In genomic region chrX:12080265-12080664, GRCh38 we compare ENCODE assay signal across 8 cellular contexts.
A peak's percentile ranks its signal among the peaks of the same experiment; 100 is the strongest.
DNase-seq lines count a peak whose midpoint lies in the region; ATAC-seq and TF ChIP-seq lines count a peak whose summit lies in the region.

No MANE protein-coding gene starts in this region.

- TF ChIP-seq RAD21 in Ishikawa (IDR thresholded peaks at IDR 0.05; ENCODE audit: low read depth): peak; percentile 51

- TF ChIP-seq EP300 in Ishikawa (IDR thresholded peaks at IDR 0.05; ENCODE audit: borderline replicate concordance): no peak

- DNase-seq in GM04504 (ENCODE audit: low read depth) (peak; percentile 15), iris pigment epithelial cell (ENCODE audit: low read depth) (peak; percentile 40), NCI-H128 (lab: John Stamatoyannopoulos, UW; ENCODE audit: unreplicated experiment) (no peak)

- peak; percentile 53; the same call in 1 of the 3 replicates for ATAC-seq in SK-N-SH treated with all-trans-retinoic acid at 6 μM for 48 hours
- ATAC-seq in HG03521 (IDR thresholded peaks at IDR 0.05; ENCODE audit: unreplicated experiment): no peak
- ATAC-seq in HG02759 (IDR thresholded peaks at IDR 0.05; ENCODE audit: unreplicated experiment): no peak
- no peak for ATAC-seq in GM19452 (IDR thresholded peaks at IDR 0.05; ENCODE audit: unreplicated experiment)

TF ChIP-seq in Ishikawa, 13 proteins besides CTCF, POLR2A, EP300 and RAD21:
- TF ChIP-seq MAX (IDR thresholded peaks at IDR 0.05): no peak
- no peak for TF ChIP-seq TEAD4 (IDR thresholded peaks at IDR 0.05)
- no peak for TF ChIP-seq TAF1 (IDR thresholded peaks at IDR 0.05; ENCODE audit: low read depth)
- no peak for TF ChIP-seq CREB1 (IDR thresholded peaks at IDR 0.05; ENCODE audit: low read depth)
- no peak for TF ChIP-seq ZBTB7A (IDR thresholded peaks at IDR 0.05; ENCODE audit: low read depth)
- no peak for TF ChIP-seq FOXM1 (IDR thresholded peaks at IDR 0.05; ENCODE audit: borderline replicate concordance, low read depth)
- no peak for TF ChIP-seq EGR1 (IDR thresholded peaks at IDR 0.05)
- TF ChIP-seq USF1 (IDR thresholded peaks at IDR 0.05): no peak

TF ChIP-seq in SK-N-SH treated with all-trans-retinoic acid at 6 μM for 48 hours, 23 proteins besides CTCF, POLR2A, EP300 and RAD21:
- TF ChIP-seq, protein P1, sequence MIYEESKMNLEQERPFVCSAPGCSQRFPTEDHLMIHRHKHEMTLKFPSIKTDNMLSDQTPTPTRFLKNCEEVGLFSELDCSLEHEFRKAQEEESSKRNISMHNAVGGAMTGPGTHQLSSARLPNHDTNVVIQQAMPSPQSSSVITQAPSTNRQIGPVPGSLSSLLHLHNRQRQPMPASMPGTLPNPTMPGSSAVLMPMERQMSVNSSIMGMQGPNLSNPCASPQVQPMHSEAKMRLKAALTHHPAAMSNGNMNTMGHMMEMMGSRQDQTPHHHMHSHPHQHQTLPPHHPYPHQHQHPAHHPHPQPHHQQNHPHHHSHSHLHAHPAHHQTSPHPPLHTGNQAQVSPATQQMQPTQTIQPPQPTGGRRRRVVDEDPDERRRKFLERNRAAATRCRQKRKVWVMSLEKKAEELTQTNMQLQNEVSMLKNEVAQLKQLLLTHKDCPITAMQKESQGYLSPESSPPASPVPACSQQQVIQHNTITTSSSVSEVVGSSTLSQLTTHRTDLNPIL (CRISPR knock-in tag; IDR thresholded peaks at IDR 0.05; ENCODE audit: low read depth): no peak
- no peak for TF ChIP-seq TSHZ2 (CRISPR knock-in tag; IDR thresholded peaks at IDR 0.05)
- TF ChIP-seq ZFP3 (CRISPR knock-in tag; IDR thresholded peaks at IDR 0.05): no peak
- TF ChIP-seq ISL1 (CRISPR knock-in tag; IDR thresholded peaks at IDR 0.05): no peak
- TF ChIP-seq GLIS3 (CRISPR knock-in tag; IDR thresholded peaks at IDR 0.05): no peak
- TF ChIP-seq, protein P2, sequence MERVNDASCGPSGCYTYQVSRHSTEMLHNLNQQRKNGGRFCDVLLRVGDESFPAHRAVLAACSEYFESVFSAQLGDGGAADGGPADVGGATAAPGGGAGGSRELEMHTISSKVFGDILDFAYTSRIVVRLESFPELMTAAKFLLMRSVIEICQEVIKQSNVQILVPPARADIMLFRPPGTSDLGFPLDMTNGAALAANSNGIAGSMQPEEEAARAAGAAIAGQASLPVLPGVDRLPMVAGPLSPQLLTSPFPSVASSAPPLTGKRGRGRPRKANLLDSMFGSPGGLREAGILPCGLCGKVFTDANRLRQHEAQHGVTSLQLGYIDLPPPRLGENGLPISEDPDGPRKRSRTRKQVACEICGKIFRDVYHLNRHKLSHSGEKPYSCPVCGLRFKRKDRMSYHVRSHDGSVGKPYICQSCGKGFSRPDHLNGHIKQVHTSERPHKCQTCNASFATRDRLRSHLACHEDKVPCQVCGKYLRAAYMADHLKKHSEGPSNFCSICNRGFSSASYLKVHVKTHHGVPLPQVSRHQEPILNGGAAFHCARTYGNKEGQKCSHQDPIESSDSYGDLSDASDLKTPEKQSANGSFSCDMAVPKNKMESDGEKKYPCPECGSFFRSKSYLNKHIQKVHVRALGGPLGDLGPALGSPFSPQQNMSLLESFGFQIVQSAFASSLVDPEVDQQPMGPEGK (CRISPR knock-in tag; IDR thresholded peaks at IDR 0.05; ENCODE audit: borderline replicate concordance): no peak
- no peak for TF ChIP-seq PPARA (CRISPR knock-in tag; IDR thresholded peaks at IDR 0.05; ENCODE audit: borderline replicate concordance)
- TF ChIP-seq TOX (CRISPR knock-in tag; IDR thresholded peaks at IDR 0.05; ENCODE audit: borderline replicate concordance): no peak
- no peak for TF ChIP-seq ZNF8 (CRISPR knock-in tag; IDR thresholded peaks at IDR 0.05)
- no peak for TF ChIP-seq ZNF565 (CRISPR knock-in tag; conservative IDR thresholded peaks at IDR 0.05; ENCODE audit: low read depth)
- TF ChIP-seq ZFP30 (CRISPR knock-in tag; IDR thresholded peaks at IDR 0.05): no peak
- TF ChIP-seq BACH2 (CRISPR knock-in tag; IDR thresholded peaks at IDR 0.05; ENCODE audit: borderline replicate concordance): no peak
- TF ChIP-seq, protein P3, sequence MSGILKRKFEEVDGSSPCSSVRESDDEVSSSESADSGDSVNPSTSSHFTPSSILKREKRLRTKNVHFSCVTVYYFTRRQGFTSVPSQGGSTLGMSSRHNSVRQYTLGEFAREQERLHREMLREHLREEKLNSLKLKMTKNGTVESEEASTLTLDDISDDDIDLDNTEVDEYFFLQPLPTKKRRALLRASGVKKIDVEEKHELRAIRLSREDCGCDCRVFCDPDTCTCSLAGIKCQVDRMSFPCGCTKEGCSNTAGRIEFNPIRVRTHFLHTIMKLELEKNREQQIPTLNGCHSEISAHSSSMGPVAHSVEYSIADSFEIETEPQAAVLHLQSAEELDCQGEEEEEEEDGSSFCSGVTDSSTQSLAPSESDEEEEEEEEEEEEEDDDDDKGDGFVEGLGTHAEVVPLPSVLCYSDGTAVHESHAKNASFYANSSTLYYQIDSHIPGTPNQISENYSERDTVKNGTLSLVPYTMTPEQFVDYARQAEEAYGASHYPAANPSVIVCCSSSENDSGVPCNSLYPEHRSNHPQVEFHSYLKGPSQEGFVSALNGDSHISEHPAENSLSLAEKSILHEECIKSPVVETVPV (CRISPR knock-in tag; IDR thresholded peaks at IDR 0.05): no peak
TF ChIP-seq in SK-N-SH treated with all-trans-retinoic acid at 6 μM for 48 hours: peak in this region for 0.
